ENCODE assay signal across 1 cellular context in the genomic region with DNA sequence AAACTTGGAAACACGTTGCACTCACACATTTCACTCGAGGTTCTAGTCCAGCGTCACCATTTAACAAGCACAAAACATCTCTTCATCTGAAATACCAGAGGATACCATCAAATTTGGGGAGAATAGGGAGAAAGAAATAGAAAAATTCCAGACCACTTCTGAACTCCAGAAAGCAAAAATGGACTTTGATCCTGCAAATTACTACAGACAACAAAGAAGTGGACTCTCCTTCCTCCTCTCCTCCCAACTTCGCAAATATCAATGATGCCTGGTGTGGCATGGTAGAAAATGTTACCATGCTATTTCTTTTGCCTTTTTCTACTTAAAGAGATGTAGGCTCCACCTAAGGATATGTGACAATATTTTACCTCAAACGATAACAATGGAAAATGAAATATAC.
A peak's percentile ranks its signal among the peaks of the same experiment; 100 is the strongest.
TF ChIP-seq lines count a peak whose summit lies in the region.

No MANE protein-coding gene starts in this region.

TF ChIP-seq in HepG2, 621 proteins besides CTCF, POLR2A, EP300 and RAD21 (continued from another document):
- TF ChIP-seq, protein P1, sequence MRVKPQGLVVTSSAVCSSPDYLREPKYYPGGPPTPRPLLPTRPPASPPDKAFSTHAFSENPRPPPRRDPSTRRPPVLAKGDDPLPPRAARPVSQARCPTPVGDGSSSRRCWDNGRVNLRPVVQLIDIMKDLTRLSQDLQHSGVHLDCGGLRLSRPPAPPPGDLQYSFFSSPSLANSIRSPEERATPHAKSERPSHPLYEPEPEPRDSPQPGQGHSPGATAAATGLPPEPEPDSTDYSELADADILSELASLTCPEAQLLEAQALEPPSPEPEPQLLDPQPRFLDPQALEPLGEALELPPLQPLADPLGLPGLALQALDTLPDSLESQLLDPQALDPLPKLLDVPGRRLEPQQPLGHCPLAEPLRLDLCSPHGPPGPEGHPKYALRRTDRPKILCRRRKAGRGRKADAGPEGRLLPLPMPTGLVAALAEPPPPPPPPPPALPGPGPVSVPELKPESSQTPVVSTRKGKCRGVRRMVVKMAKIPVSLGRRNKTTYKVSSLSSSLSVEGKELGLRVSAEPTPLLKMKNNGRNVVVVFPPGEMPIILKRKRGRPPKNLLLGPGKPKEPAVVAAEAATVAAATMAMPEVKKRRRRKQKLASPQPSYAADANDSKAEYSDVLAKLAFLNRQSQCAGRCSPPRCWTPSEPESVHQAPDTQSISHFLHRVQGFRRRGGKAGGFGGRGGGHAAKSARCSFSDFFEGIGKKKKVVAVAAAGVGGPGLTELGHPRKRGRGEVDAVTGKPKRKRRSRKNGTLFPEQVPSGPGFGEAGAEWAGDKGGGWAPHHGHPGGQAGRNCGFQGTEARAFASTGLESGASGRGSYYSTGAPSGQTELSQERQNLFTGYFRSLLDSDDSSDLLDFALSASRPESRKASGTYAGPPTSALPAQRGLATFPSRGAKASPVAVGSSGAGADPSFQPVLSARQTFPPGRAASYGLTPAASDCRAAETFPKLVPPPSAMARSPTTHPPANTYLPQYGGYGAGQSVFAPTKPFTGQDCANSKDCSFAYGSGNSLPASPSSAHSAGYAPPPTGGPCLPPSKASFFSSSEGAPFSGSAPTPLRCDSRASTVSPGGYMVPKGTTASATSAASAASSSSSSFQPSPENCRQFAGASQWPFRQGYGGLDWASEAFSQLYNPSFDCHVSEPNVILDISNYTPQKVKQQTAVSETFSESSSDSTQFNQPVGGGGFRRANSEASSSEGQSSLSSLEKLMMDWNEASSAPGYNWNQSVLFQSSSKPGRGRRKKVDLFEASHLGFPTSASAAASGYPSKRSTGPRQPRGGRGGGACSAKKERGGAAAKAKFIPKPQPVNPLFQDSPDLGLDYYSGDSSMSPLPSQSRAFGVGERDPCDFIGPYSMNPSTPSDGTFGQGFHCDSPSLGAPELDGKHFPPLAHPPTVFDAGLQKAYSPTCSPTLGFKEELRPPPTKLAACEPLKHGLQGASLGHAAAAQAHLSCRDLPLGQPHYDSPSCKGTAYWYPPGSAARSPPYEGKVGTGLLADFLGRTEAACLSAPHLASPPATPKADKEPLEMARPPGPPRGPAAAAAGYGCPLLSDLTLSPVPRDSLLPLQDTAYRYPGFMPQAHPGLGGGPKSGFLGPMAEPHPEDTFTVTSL (CRISPR knock-in tag; IDR thresholded peaks at IDR 0.05; ENCODE audit: borderline replicate concordance): peak; percentile 75
- TF ChIP-seq HDAC2 (CRISPR knock-in tag; IDR thresholded peaks at IDR 0.05): peak; percentile 52; the same call in 1 of the 2 replicates
- no peak for TF ChIP-seq MBNL3 (CRISPR knock-in tag; conservative IDR thresholded peaks at IDR 0.05)
- TF ChIP-seq, protein P2, sequence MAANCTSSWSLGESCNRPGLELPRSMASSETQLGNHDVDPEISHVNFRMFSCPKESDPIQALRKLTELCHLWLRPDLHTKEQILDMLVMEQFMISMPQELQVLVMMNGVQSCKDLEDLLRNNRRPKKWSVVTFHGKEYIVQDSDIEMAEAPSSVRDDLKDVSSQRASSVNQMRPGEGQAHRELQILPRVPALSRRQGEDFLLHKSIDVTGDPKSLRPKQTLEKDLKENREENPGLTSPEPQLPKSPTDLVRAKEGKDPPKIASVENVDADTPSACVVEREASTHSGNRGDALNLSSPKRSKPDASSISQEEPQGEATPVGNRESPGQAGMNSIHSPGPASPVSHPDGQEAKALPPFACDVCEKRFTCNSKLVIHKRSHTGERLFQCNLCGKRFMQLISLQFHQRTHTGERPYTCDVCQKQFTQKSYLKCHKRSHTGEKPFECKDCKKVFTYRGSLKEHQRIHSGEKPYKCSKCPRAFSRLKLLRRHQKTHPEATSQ (CRISPR knock-in tag; IDR thresholded peaks at IDR 0.05; ENCODE audit: borderline replicate concordance): no peak
- TF ChIP-seq, protein P3, sequence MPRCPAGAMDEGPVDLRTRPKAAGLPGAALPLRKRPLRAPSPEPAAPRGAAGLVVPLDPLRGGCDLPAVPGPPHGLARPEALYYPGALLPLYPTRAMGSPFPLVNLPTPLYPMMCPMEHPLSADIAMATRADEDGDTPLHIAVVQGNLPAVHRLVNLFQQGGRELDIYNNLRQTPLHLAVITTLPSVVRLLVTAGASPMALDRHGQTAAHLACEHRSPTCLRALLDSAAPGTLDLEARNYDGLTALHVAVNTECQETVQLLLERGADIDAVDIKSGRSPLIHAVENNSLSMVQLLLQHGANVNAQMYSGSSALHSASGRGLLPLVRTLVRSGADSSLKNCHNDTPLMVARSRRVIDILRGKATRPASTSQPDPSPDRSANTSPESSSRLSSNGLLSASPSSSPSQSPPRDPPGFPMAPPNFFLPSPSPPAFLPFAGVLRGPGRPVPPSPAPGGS (CRISPR knock-in tag; IDR thresholded peaks at IDR 0.05): no peak
- no peak for TF ChIP-seq GATAD1 (CRISPR knock-in tag; IDR thresholded peaks at IDR 0.05)
- peak; percentile 8 for TF ChIP-seq TEAD3 (CRISPR knock-in tag; optimal IDR thresholded peaks at IDR 0.05; ENCODE audit: borderline replicate concordance)
TF ChIP-seq in HepG2: peak in this region for 24.
